Comparison of ENCODE assay signal across 25 cellular contexts in genomic region chr16:4203748-4204147, GRCh38. TPM values are rescaled to one million over a fixed set of nuclear protein-coding genes. Genes with fewer than 3 reads are reported as not detected.
"Had no signal": no experiment of that assay in that cellular context is flagged by ENCODE, and none has a peak within 500 bp of the region (broad histone marks: within the 10 kb centered on the region; RNA-seq: fewer than 3 reads in every experiment).

No MANE protein-coding gene starts in this region.

- H3K36me3 ChIP-seq: left lung, neural progenitor cell, ovary, prostate gland, upper lobe of left lung had no signal

- H3K79me2 ChIP-seq: hepatocyte had no signal

- H3K4me1 ChIP-seq: foreskin keratinocyte, neural progenitor cell, prostate gland had no signal

- H3K27me3 ChIP-seq: foreskin keratinocyte, hepatocyte, neural progenitor cell, ovary, right atrium auricular region, upper lobe of left lung had no signal

- H3K4me2 ChIP-seq: hepatocyte, neural progenitor cell had no signal

- DNase-seq: activated gamma-delta T cell treated with Interleukin-2 at 50 U/mL for 16 hours; activated T-cell treated with anti-CD3 and anti-CD28 coated beads, Interleukin-2, amount 50 U/mL, for 1 hour; aorta; dermis blood vessel endothelial cell; effector CD8-positive, alpha-beta T cell; erythroblast; foreskin keratinocyte; glutamatergic neuron; immature natural killer cell; left lung; naive thymus-derived CD4-positive, alpha-beta T cell; ovary; stimulated activated CD4-positive, alpha-beta T cell treated with anti-CD3 and anti-CD28 coated beads, Interleukin-12 subunit alpha, Interleukin-12 subunit beta, amount 100 ng/mL, for 4 hours; stimulated activated CD4-positive, alpha-beta T cell treated with anti-CD3 and anti-CD28 coated beads, Interleukin-4, amount 100 ng/mL, for 4 hours; stimulated activated naive CD8-positive, alpha-beta T cell treated with anti-CD3 and anti-CD28 coated beads, Interleukin-15, Interleukin-2, amounts not matched to agents 100 U/mL and 50 U/mL, for 24 hours; T-helper 9 cell had no signal

- ATAC-seq: foreskin keratinocyte; left lung; naive thymus-derived CD4-positive, alpha-beta T cell; stimulated activated naive CD8-positive, alpha-beta T cell treated with anti-CD3 and anti-CD28 coated beads, Interleukin-15, Interleukin-2, amounts not matched to agents 100 U/mL and 50 U/mL, for 24 hours; WTC11 had no signal

- H3K9me3 ChIP-seq: left lung, ovary, prostate gland, right atrium auricular region, upper lobe of left lung had no signal

- H2AFZ ChIP-seq: hepatocyte, neural progenitor cell had no signal

- H3K27ac ChIP-seq: foreskin keratinocyte, hepatocyte, left lung, neural progenitor cell, ovary, prostate gland, right atrium auricular region, upper lobe of left lung had no signal

- H3K9ac ChIP-seq: neural progenitor cell had no signal

- H3K4me3 ChIP-seq: hepatocyte, left lung, lung, neural progenitor cell, ovary, prostate gland, right atrium auricular region, upper lobe of left lung had no signal

RNA-seq across cellular contexts. Expression of gene SRL, which starts 38.1 kb away (rescaled TPM):
- total RNA-seq: chondrocyte; foreskin keratinocyte; kidney epithelial cell; naive thymus-derived CD4-positive, alpha-beta T cell had no signal
- polyA plus RNA-seq: foreskin keratinocyte; hepatocyte; immature natural killer cell; naive thymus-derived CD4-positive, alpha-beta T cell had no signal
